ENCODE assay signal across 10 cellular contexts in the genomic region with DNA sequence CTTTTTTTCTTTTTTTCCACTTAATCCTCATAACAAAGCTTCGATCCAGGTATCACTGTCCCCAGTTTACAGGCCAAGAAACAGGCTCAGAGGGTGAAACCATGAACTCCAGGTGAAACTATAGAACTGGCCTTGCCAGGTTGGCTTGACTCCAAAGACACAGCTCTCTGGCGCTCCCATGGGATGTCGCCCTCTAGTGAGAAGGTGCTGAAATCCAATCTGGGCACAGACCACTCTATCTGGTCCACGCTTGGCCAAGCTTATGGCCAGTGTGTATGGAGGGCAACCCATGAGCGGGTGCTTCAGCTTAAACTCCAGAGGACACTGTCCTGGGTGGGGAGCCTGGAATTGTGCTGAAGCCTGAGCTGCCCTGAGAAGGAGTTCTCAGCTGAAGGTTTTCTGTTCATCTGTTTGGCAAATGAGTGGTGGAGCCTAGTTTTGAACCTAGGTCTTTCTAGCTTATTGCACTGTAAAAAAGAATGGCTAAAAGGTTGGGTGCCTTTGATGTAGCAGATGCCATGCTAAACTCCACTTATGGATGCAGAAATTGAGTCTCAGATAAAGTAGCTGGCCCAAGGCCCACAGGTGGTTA.
DNase-seq lines count a peak whose midpoint lies in the region; ATAC-seq and TF ChIP-seq lines count a peak whose summit lies in the region.
"Had no signal": no experiment of that assay in that cellular context is flagged by ENCODE, and none has a peak within 500 bp of the region (broad histone marks: within the 10 kb centered on the region; RNA-seq: fewer than 3 reads in every experiment).

No MANE protein-coding gene starts in this region.

- no peaks in the 10 kb centered on the region for H3K9me3 Mint-ChIP-seq in WTC11
- peaks cover 7% of the 10 kb centered on the region for H3K9me3 Mint-ChIP-seq in mesothelial cell of epicardium
- H3K9me3 Mint-ChIP-seq: activated naive CD8-positive, alpha-beta T cell treated with anti-CD3 and anti-CD28 coated beads, Interleukin-2, amount 10 ng/mL, durations not matched to agents 7 days and 5 days had no signal

- H3K27me3 ChIP-seq in DOHH2 (ENCODE audit: control insufficient read depth, low read length) (no peaks in the 10 kb centered on the region), HL-60 (ENCODE audit: insufficient read depth, poor library complexity, severe bottlenecking) (no peaks in the 10 kb centered on the region), right lobe of liver (no peaks in the 10 kb centered on the region)

- POLR2A ChIA-PET in WTC11 (lab: Charles Lee), result interaction anchor here (0.5 to 1.2 kb wide), 2 partner anchors 13 to 20 kb away, joined by 3 to 4 read pairs; no protein-coding TSS in a partner anchor

- peaks cover 14% of the 10 kb centered on the region for H3K79me2 ChIP-seq in DOHH2 (ENCODE audit: control insufficient read depth, low read length)

- CTCF ChIA-PET in WTC11 (lab: Charles Lee), result interaction anchor here (0.5 to 2.2 kb wide), 44 partner anchors 8 to 477 kb away, joined by 3 to 16 read pairs (median 5); a partner anchor contains a TSS

- H4K20me1 ChIP-seq in DOHH2 (ENCODE audit: control insufficient read depth, insufficient read depth, low read depth, low read length), result peaks cover 6% of the 10 kb centered on the region; the same call in 1 of the 2 replicates

- H3K27me3 Mint-ChIP-seq in WTC11 (ENCODE audit: low read depth) (no peaks in the 10 kb centered on the region), mesothelial cell of epicardium (ENCODE audit: low read depth) (no peaks in the 10 kb centered on the region)
- H3K27me3 Mint-ChIP-seq: activated naive CD8-positive, alpha-beta T cell treated with anti-CD3 and anti-CD28 coated beads, Interleukin-2, amount 10 ng/mL, durations not matched to agents 7 days and 5 days had no signal

- ATAC-seq in WTC11 (peak; percentile 86), right lobe of liver (peak; percentile 81 to 91 (median 90)), GM19035 (IDR thresholded peaks at IDR 0.05; ENCODE audit: unreplicated experiment) (no peak), GM21515 (IDR thresholded peaks at IDR 0.05; ENCODE audit: unreplicated experiment) (no peak)

- H3K4me1 Mint-ChIP-seq in WTC11 (peaks cover 15% of the 10 kb centered on the region), mesothelial cell of epicardium (peaks cover 28% of the 10 kb centered on the region)

- H3K9me3 ChIP-seq in DOHH2 (ENCODE audit: control insufficient read depth, insufficient read depth, low read length) (no peaks in the 10 kb centered on the region), right lobe of liver (no peaks in the 10 kb centered on the region)

- DNase-seq in HL-60 (ENCODE audit: low read depth in 1 of 2, low spot score in 1 of 2) (peak in 1 of 2 experiments; percentile 26), WTC11 (ENCODE audit: low spot score) (peak; percentile 67), right lobe of liver (peak; percentile 65 to 85 (median 72)), cerebellar nuclear complex (lab: John Stamatoyannopoulos, UW) (no peak), mesothelial cell of epicardium (ENCODE audit: low spot score in 2 of 2, unreplicated experiment in 2 of 2) (no peak)
- DNase-seq: activated naive CD8-positive, alpha-beta T cell treated with anti-CD3 and anti-CD28 coated beads, Interleukin-2, amount 10 ng/mL, durations not matched to agents 7 days and 5 days; nucleus accumbens had no signal

- H3K27ac Mint-ChIP-seq in WTC11, result 0 out of 2 replicates have a peak overlapping the region, but pooled peaks have one; percentile 77
- no peak overlapping the region for H3K27ac Mint-ChIP-seq in mesothelial cell of epicardium

- no peaks in the 10 kb centered on the region for H3K9me2 ChIP-seq in DOHH2 (replicated peaks; ENCODE audit: control insufficient read depth, low read length)

- H3K36me3 ChIP-seq in DOHH2 (ENCODE audit: control insufficient read depth, low read length) (peaks cover 95% of the 10 kb centered on the region), right lobe of liver (no peaks in the 10 kb centered on the region)

- H3K4me1 ChIP-seq in DOHH2 (ENCODE audit: control insufficient read depth, low read length) (no peaks in the 10 kb centered on the region), right lobe of liver (peaks cover 0 to 21% (median 4%) of the 10 kb centered on the region in 4 donors)

- intact Hi-C loops in right lobe of liver (cut with DNase I), result no loop called here

- TF ChIP-seq CTCF in DOHH2 (IDR thresholded peaks at IDR 0.05; ENCODE audit: low read depth, low read length, poor library complexity, severe bottlenecking), result peak; percentile 66
- peak; percentile 49 for TF ChIP-seq CTCF in HL-60 (IDR thresholded peaks at IDR 0.05; ENCODE audit: insufficient read depth, low read length)
- TF ChIP-seq CTCF in WTC11 (IDR thresholded peaks at IDR 0.05), result peak; percentile 69
- TF ChIP-seq CTCF in right lobe of liver (IDR thresholded peaks at IDR 0.05), result peak; percentile 51 to 79 (median 72)
- no peak for TF ChIP-seq CTCF in mesothelial cell of epicardium (IDR thresholded peaks at IDR 0.05; ENCODE audit: unreplicated experiment)

- H3K4me3 Mint-ChIP-seq in WTC11 (no peak overlapping the region), mesothelial cell of epicardium (no peak overlapping the region)
- H3K4me3 Mint-ChIP-seq: activated naive CD8-positive, alpha-beta T cell treated with anti-CD3 and anti-CD28 coated beads, Interleukin-2, amount 10 ng/mL, durations not matched to agents 7 days and 5 days had no signal

- no peak overlapping the region for H3K4me2 ChIP-seq in DOHH2 (ENCODE audit: low read length)

- WGBS in right lobe of liver (ENCODE audit: insufficient coverage, low coverage, low lambda C conversion rate, missing lambda C conversion rate), result 64% methylated on average over 5 of the region's 5 CpGs

- TF ChIP-seq POLR2A in right lobe of liver (IDR thresholded peaks at IDR 0.05), result no peak

- H3F3A ChIP-seq in DOHH2 (ENCODE audit: control insufficient read depth, insufficient read depth), result peaks cover 14% of the 10 kb centered on the region

- no peak overlapping the region for H3K4me3 ChIP-seq in DOHH2 (ENCODE audit: low read length)
- H3K4me3 ChIP-seq in HL-60 (replicated peaks; ENCODE audit: insufficient read depth, low read length), result no peak overlapping the region
- no peak overlapping the region for H3K4me3 ChIP-seq in right lobe of liver

- H3K36me3 Mint-ChIP-seq in WTC11 (peaks cover 22% of the 10 kb centered on the region; the same call in 1 of the 2 replicates), mesothelial cell of epicardium (peaks cover 10% of the 10 kb centered on the region)

- H3K27ac ChIP-seq in DOHH2 (ENCODE audit: low read depth, low read length) (no peak overlapping the region), HL-60 (replicated peaks) (no peak overlapping the region), right lobe of liver (no peak overlapping the region)

TF ChIP-seq in WTC11, 78 proteins besides CTCF, POLR2A, EP300 and RAD21:
- no peak for TF ChIP-seq GRHL2 (CRISPR knock-in tag; IDR thresholded peaks at IDR 0.05; ENCODE audit: insufficient replicate concordance, severe bottlenecking)

Comparison
In these comparisons a context has a peak if more than half of its experiments do, and no peak if none do; other contexts are left out.
1. DNase-seq: peak in WTC11 (single experiment) and right lobe of liver (3 of 3); none in cerebellar nuclear complex (0 of 2) and mesothelial cell of epicardium (0 of 2).
2. ATAC-seq: peak in WTC11 (single experiment) and right lobe of liver (4 of 4); none in GM19035 (single experiment) and GM21515 (single experiment).